Comparison of ENCODE assay signal across 8 cellular contexts in genomic region chr3:107525954-107526305, GRCh38. TPM values are rescaled to one million over a fixed set of nuclear protein-coding genes. Genes with fewer than 3 reads are reported as not detected.
DNase-seq lines count a peak whose midpoint lies in the region; ATAC-seq and TF ChIP-seq lines count a peak whose summit lies in the region.

No MANE protein-coding gene starts in this region.

- TF ChIP-seq CTCF in upper lobe of left lung (IDR thresholded peaks at IDR 0.05): no peak

- CTCF ChIA-PET in activated naive CD4-positive, alpha-beta T cell treated with anti-CD3 and anti-CD28 coated beads, Interleukin-2, amount 10 ng/mL, durations not matched to agents 7 days and 5 days (lab: Charles Lee): interaction anchor here (0.9 kb wide), 1 partner anchor 175 kb away, joined by 3 read pairs; no protein-coding TSS in a partner anchor

- DNase-seq in activated naive CD4-positive, alpha-beta T cell treated with anti-CD3 and anti-CD28 coated beads, Interleukin-2, amount 10 ng/mL, durations not matched to agents 7 days and 5 days: no peak
- no peak for DNase-seq in activated naive CD4-positive, alpha-beta T cell treated with anti-CD3 and anti-CD28 coated beads, Interleukin-2, amount 50 U/mL, for 16 hours
- DNase-seq in astrocyte of the hippocampus (ENCODE audit: low read depth, low spot score): peak; percentile 3
- peak; percentile 27 for DNase-seq in medulla oblongata (ENCODE audit: extremely low spot score)
- no peak for DNase-seq in upper lobe of left lung
- no peak for DNase-seq in stimulated activated CD4-positive, alpha-beta T cell treated with anti-CD3 and anti-CD28 coated beads, Interleukin-2, amount 100 ng/mL, for 24 hours
- no peak for DNase-seq in NCI-H2196 (lab: John Stamatoyannopoulos, UW; ENCODE audit: unreplicated experiment)

- no peaks in the 10 kb centered on the region for H3K9me3 Mint-ChIP-seq in activated naive CD4-positive, alpha-beta T cell treated with anti-CD3 and anti-CD28 coated beads, Interleukin-2, amount 10 ng/mL, durations not matched to agents 7 days and 5 days

- H3K27ac Mint-ChIP-seq in activated naive CD4-positive, alpha-beta T cell treated with anti-CD3 and anti-CD28 coated beads, Interleukin-2, amount 10 ng/mL, durations not matched to agents 7 days and 5 days: no peak overlapping the region

- no peak for TF ChIP-seq EP300 in upper lobe of left lung (IDR thresholded peaks at IDR 0.05)

- H3K4me3 Mint-ChIP-seq in activated naive CD4-positive, alpha-beta T cell treated with anti-CD3 and anti-CD28 coated beads, Interleukin-2, amount 10 ng/mL, durations not matched to agents 7 days and 5 days: peak overlapping the region; percentile 88

- H3K36me3 Mint-ChIP-seq in activated naive CD4-positive, alpha-beta T cell treated with anti-CD3 and anti-CD28 coated beads, Interleukin-2, amount 10 ng/mL, durations not matched to agents 7 days and 5 days: peaks cover 22% of the 10 kb centered on the region

- TF ChIP-seq POLR2A in upper lobe of left lung (IDR thresholded peaks at IDR 0.05): no peak

- ATAC-seq in upper lobe of left lung (ENCODE audit: low FRiP score in 2 of 2) (no peak), GM19351 (IDR thresholded peaks at IDR 0.05; ENCODE audit: unreplicated experiment) (no peak)

- peaks cover 9% of the 10 kb centered on the region for H3K27me3 Mint-ChIP-seq in activated naive CD4-positive, alpha-beta T cell treated with anti-CD3 and anti-CD28 coated beads, Interleukin-2, amount 10 ng/mL, durations not matched to agents 7 days and 5 days

- H3K36me3 ChIP-seq in upper lobe of left lung: no peaks in the 10 kb centered on the region

- WGBS in upper lobe of left lung, 2 donors: 4 to 17% methylated on average over 8 of the region's 8 CpGs

- H3K9me3 ChIP-seq in upper lobe of left lung: no peaks in the 10 kb centered on the region

- H3K27ac ChIP-seq in upper lobe of left lung: peak overlapping the region in 2 of 4 donors; percentile 90 to 96

- peak overlapping the region; percentile 54 to 91 (median 66) for H3K4me3 ChIP-seq in upper lobe of left lung

- peaks cover 9 to 15% (median 12%) of the 10 kb centered on the region in 4 donors for H3K4me1 ChIP-seq in upper lobe of left lung

- H3K4me1 Mint-ChIP-seq in activated naive CD4-positive, alpha-beta T cell treated with anti-CD3 and anti-CD28 coated beads, Interleukin-2, amount 10 ng/mL, durations not matched to agents 7 days and 5 days: peaks cover 24% of the 10 kb centered on the region

- H3K27me3 ChIP-seq in upper lobe of left lung: no peaks in the 10 kb centered on the region

RNA-seq across cellular contexts. Expression of gene BBX, which starts 3.2 kb away (rescaled TPM):
- total RNA-seq in upper lobe of left lung: 10 to 100 TPM; 35.0 to 65.0 (median 42.8) TPM

Comparison
In these comparisons a context has a peak if more than half of its experiments do, and no peak if none do; other contexts are left out.
1. DNase-seq: peak in astrocyte of the hippocampus (single experiment) and medulla oblongata (single experiment); none in activated naive CD4-positive, alpha-beta T cell treated with anti-CD3 and anti-CD28 coated beads, Interleukin-2, amount 10 ng/mL, durations not matched to agents 7 days and 5 days (single experiment), activated naive CD4-positive, alpha-beta T cell treated with anti-CD3 and anti-CD28 coated beads, Interleukin-2, amount 50 U/mL, for 16 hours (single experiment), upper lobe of left lung (0 of 2), stimulated activated CD4-positive, alpha-beta T cell treated with anti-CD3 and anti-CD28 coated beads, Interleukin-2, amount 100 ng/mL, for 24 hours (0 of 2) and NCI-H2196 (single experiment).